ENCODE assay signal across 8 cellular contexts in the genomic region with DNA sequence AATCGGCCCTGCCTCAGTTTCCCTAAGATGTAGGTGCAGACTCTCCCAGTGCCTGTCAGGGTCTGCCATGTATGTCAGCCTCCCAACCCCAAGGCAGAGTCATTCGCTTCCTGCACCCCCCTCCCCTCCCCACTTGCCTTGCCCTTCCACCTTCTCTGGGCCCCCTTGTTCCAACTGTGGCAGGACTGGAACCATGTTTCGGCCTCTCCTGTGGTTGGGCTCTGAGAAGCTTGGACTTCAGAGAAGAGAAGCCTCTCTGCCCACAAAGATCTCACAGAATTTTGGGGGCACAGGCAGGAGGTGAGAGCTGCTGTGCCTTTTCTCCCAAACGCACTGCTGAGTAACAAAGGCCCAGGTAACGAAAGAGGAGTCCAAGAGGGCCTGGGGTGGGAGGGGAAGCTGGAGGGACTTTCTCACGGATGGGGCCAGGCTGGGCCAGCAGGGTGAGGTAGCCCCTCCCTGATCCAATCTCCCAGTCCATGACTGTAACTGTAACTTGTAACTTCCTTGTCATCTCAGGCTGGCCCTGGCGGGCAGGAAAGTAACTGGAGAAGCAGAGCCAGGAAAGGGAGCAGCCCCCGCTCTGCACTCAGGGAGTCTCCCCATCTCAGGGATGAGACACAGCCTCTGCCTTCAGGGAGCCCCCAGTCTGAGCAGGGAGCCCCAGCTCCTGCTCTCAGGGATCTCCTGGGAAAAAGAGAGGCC. TPM values are rescaled to one million over a fixed set of nuclear protein-coding genes. Genes with fewer than 3 reads are reported as not detected.
DNase-seq lines count a peak whose midpoint lies in the region; FAIRE-seq and TF ChIP-seq lines count a peak whose summit lies in the region.
"Had no signal": no experiment of that assay in that cellular context is flagged by ENCODE, and none has a peak within 500 bp of the region (broad histone marks: within the 10 kb centered on the region; RNA-seq: fewer than 3 reads in every experiment).

No MANE protein-coding gene starts in this region.

- peaks cover 3% of the 10 kb centered on the region for H3K36me3 Mint-ChIP-seq in progenitor cell of endocrine pancreas (ENCODE audit: insufficient read depth)

- TF ChIP-seq CTCF in bronchial epithelial cell (IDR thresholded peaks at IDR 0.05; ENCODE audit: insufficient read depth, low read length, severe bottlenecking) (no peak), progenitor cell of endocrine pancreas (IDR thresholded peaks at IDR 0.05; ENCODE audit: unreplicated experiment) (no peak), BE2C (IDR thresholded peaks at IDR 0.05; ENCODE audit: low read depth, low read length) (no peak)

- H3K4me1 ChIP-seq in BE2C: peaks cover 51% of the 10 kb centered on the region

- no peak overlapping the region for H3K4me3 ChIP-seq in bronchial epithelial cell (ENCODE audit: low read depth, low read length)
- no peak overlapping the region for H3K4me3 ChIP-seq in BE2C (ENCODE audit: low read depth, low read length)

- H3K4me1 Mint-ChIP-seq in progenitor cell of endocrine pancreas (ENCODE audit: low read depth): peaks cover 41% of the 10 kb centered on the region

- no peaks in the 10 kb centered on the region for H3K9me3 ChIP-seq in BE2C

- H3K27ac Mint-ChIP-seq in progenitor cell of endocrine pancreas: peak overlapping the region; percentile 81

- H3K9me3 Mint-ChIP-seq in progenitor cell of endocrine pancreas (ENCODE audit: low read depth): no peaks in the 10 kb centered on the region

- H3K27me3 Mint-ChIP-seq in progenitor cell of endocrine pancreas: peaks cover 11% of the 10 kb centered on the region

- H3K27me3 ChIP-seq in bronchial epithelial cell (ENCODE audit: control insufficient read depth, insufficient read depth, low read length) (no peaks in the 10 kb centered on the region), BE2C (no peaks in the 10 kb centered on the region)

- DNase-seq in M059J (ENCODE audit: low read depth) (peak; percentile 40), bronchial epithelial cell (ENCODE audit: low read depth) (peak; percentile 69), progenitor cell of endocrine pancreas (ENCODE audit: low spot score, unreplicated experiment) (no peak), GDM1 (lab: John Stamatoyannopoulos, UW) (no peak), NCI-H1930 (lab: John Stamatoyannopoulos, UW) (no peak), BE2C (no peak)
- DNase-seq: hippocampal formation had no signal

- no peak for FAIRE-seq in bronchial epithelial cell (lab: Jason Lieb, UNC)

- H3K4me3 Mint-ChIP-seq in progenitor cell of endocrine pancreas (ENCODE audit: low read depth): no peak overlapping the region

- H3K36me3 ChIP-seq in bronchial epithelial cell (ENCODE audit: control insufficient read depth, insufficient read depth, low read length): peaks cover 1% of the 10 kb centered on the region
- H3K36me3 ChIP-seq in BE2C: no peaks in the 10 kb centered on the region

RNA-seq across cellular contexts. Expression of a gene that starts 11.4 kb away (rescaled TPM):
- total RNA-seq in M059J (2014; rRNA removed; shearing (Covaris generic)): 21.1 and 31.9 TPM in 2 replicates
- total RNA-seq in bronchial epithelial cell: 5.3 and 112 TPM in 2 replicates
- 70.4 and 125 TPM in 2 replicates for total RNA-seq in progenitor cell of endocrine pancreas
- 39.0 TPM for polyA plus RNA-seq in BE2C (2012; ENCODE audit: insufficient read depth, insufficient read length, low read depth)

RNA-seq across cellular contexts. Expression of a gene that starts 16.8 kb away (rescaled TPM):
- total RNA-seq in M059J (2014; rRNA removed; shearing (Covaris generic)): 0.02 and 0.37 TPM in 2 replicates
- total RNA-seq in bronchial epithelial cell (under 0.01 TPM in 1 of 2 replicates, not detected in the other), progenitor cell of endocrine pancreas (33.9 and 39.2 TPM in 2 replicates)
- 22.3 TPM for polyA plus RNA-seq in BE2C (2012; ENCODE audit: insufficient read depth, insufficient read length, low read depth)
- total RNA-seq: activated CD8-positive, alpha-beta memory T cell treated with anti-CD3 and anti-CD28 coated beads for 36 hours had no signal

RNA-seq across cellular contexts. Expression of a gene that starts 34.3 kb away (rescaled TPM):
- 12.2 and 23.3 TPM in 2 replicates for total RNA-seq in M059J (2014; rRNA removed; shearing (Covaris generic))
- total RNA-seq in bronchial epithelial cell (14.7 and 20.2 TPM in 2 replicates), progenitor cell of endocrine pancreas (40.0 and 42.4 TPM in 2 replicates)
- polyA plus RNA-seq in BE2C (2012; ENCODE audit: insufficient read depth, insufficient read length, low read depth): 47.1 TPM

RNA-seq across cellular contexts. Expression of a gene that starts 34.6 kb away (rescaled TPM):
- total RNA-seq in M059J (2014; rRNA removed; shearing (Covaris generic)): 27.0 and 27.8 TPM in 2 replicates
- 7.9 and 10.6 TPM in 2 replicates for total RNA-seq in bronchial epithelial cell
- 36.9 and 38.9 TPM in 2 replicates for total RNA-seq in progenitor cell of endocrine pancreas
- polyA plus RNA-seq in BE2C (2012; ENCODE audit: insufficient read depth, insufficient read length, low read depth): 100 TPM

RNA-seq across cellular contexts. Expression of a gene that starts 46.9 kb away (rescaled TPM):
- total RNA-seq in M059J (2014; rRNA removed; shearing (Covaris generic)): 48.1 and 61.7 TPM in 2 replicates
- total RNA-seq in bronchial epithelial cell: 60.3 and 74.1 TPM in 2 replicates
- total RNA-seq in progenitor cell of endocrine pancreas: 35.9 and 43.2 TPM in 2 replicates
- 264 TPM for polyA plus RNA-seq in BE2C (2012; ENCODE audit: insufficient read depth, insufficient read length, low read depth)

Comparison
In these comparisons a context has a peak if more than half of its experiments do, and no peak if none do; other contexts are left out.
1. DNase-seq: peak in M059J (single experiment) and bronchial epithelial cell (single experiment); none in progenitor cell of endocrine pancreas (single experiment), GDM1 (single experiment), NCI-H1930 (0 of 2) and BE2C (single experiment).
2. RNA of a gene that starts 16.8 kb away (total RNA-seq): 33.9 to 39.2 TPM in progenitor cell of endocrine pancreas; 0.02 to 0.37 TPM in M059J and under 0.01 TPM in bronchial epithelial cell; every median in the first group is over 10 times any median in the second.